1 cellular context compared by ENCODE assay signal in the genomic region with DNA sequence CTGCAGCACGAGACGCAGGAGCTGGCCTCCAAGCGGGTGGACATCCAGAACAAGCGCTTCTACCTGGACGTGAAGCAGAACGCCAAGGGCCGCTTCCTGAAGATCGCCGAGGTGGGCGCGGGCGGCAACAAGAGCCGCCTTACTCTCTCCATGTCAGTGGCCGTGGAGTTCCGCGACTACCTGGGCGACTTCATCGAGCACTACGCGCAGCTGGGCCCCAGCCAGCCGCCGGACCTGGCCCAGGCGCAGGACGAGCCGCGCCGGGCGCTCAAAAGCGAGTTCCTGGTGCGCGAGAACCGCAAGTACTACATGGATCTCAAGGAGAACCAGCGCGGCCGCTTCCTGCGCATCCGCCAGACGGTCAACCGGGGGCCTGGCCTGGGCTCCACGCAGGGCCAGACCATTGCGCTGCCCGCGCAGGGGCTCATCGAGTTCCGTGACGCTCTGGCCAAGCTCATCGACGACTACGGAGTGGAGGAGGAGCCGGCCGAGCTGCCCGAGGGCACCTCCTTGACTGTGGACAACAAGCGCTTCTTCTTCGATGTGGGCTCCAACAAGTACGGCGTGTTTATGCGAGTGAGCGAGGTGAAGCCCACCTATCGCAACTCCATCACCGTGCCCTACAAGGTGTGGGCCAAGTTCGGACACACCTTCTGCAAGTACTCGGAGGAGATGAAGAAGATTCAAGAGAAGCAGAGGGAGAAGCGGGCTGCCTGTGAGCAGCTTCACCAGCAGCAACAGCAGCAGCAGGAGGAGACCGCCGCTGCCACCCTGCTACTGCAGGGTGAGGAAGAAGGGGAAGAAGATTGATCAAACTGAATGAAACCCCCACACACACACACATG.
TF ChIP-seq lines count a peak whose summit lies in the region.

No MANE protein-coding gene starts in this region.

TF ChIP-seq in HEK293, 187 proteins besides CTCF, POLR2A, EP300 and RAD21 (continued from another document and continues in another):
- TF ChIP-seq ZNF394 (tag by site-specific recombination; IDR thresholded peaks at IDR 0.05; ENCODE audit: borderline replicate concordance) (peak; percentile 100), GLI2 (tag by site-specific recombination; IDR thresholded peaks at IDR 0.05; ENCODE audit: borderline replicate concordance, low read depth) (no peak), ZNF626 (tag by site-specific recombination; IDR thresholded peaks at IDR 0.05) (no peak), ZNF423 (tag by site-specific recombination; IDR thresholded peaks at IDR 0.05) (no peak), ZNF114 (tag by site-specific recombination; IDR thresholded peaks at IDR 0.05) (no peak), GLI4 (tag by site-specific recombination; IDR thresholded peaks at IDR 0.05) (no peak), RBAK (tag by site-specific recombination; IDR thresholded peaks at IDR 0.05) (no peak), ZNF19 (tag by site-specific recombination; IDR thresholded peaks at IDR 0.05; ENCODE audit: low read depth) (no peak), ZNF391 (tag by site-specific recombination; IDR thresholded peaks at IDR 0.05; ENCODE audit: borderline replicate concordance, low read depth) (no peak), ZNF157 (tag by site-specific recombination; IDR thresholded peaks at IDR 0.05) (no peak), GLIS1 (tag by site-specific recombination; IDR thresholded peaks at IDR 0.05) (0 out of 2 replicates have a peak, but pooled peaks have one; percentile 9), KLF9 (tag by site-specific recombination; IDR thresholded peaks at IDR 0.05; ENCODE audit: low read depth) (no peak; the same call in 1 of the 2 replicates), ZNF140 (tag by site-specific recombination; IDR thresholded peaks at IDR 0.05) (no peak), EGR2 (tag by site-specific recombination; IDR thresholded peaks at IDR 0.05; ENCODE audit: low read depth) (no peak), ZNF311 (tag by site-specific recombination; IDR thresholded peaks at IDR 0.05; ENCODE audit: borderline replicate concordance) (no peak), ZNF341 (tag by site-specific recombination; IDR thresholded peaks at IDR 0.05; ENCODE audit: low read depth) (peak; percentile 46), ZEB2 (tag by site-specific recombination; IDR thresholded peaks at IDR 0.05) (peak; percentile 89), ZNF174 (tag by site-specific recombination; IDR thresholded peaks at IDR 0.05) (no peak), ZNF776 (tag by site-specific recombination; IDR thresholded peaks at IDR 0.05; ENCODE audit: borderline replicate concordance) (no peak), ZFHX2 (tag by site-specific recombination; conservative IDR thresholded peaks at IDR 0.05) (no peak), ZNF138 (tag by site-specific recombination; IDR thresholded peaks at IDR 0.05; ENCODE audit: borderline replicate concordance) (no peak), ZNF521 (tag by site-specific recombination; IDR thresholded peaks at IDR 0.05) (no peak), ZFP41 (tag by site-specific recombination; IDR thresholded peaks at IDR 0.05; ENCODE audit: borderline replicate concordance) (no peak), ZSCAN30 (tag by site-specific recombination; IDR thresholded peaks at IDR 0.05) (peak; percentile 40; the same call in 1 of the 2 replicates), ZNF404 (tag by site-specific recombination; IDR thresholded peaks at IDR 0.05) (no peak), MZF1 (tag by site-specific recombination; IDR thresholded peaks at IDR 0.05; ENCODE audit: borderline replicate concordance) (no peak), ZNF2 (tag by site-specific recombination; IDR thresholded peaks at IDR 0.05) (peak; percentile 70), ZNF624 (tag by site-specific recombination; IDR thresholded peaks at IDR 0.05) (no peak), ZNF16 (tag by site-specific recombination; IDR thresholded peaks at IDR 0.05; ENCODE audit: low read depth) (no peak), ZNF707 (tag by site-specific recombination; IDR thresholded peaks at IDR 0.05) (no peak)
- TF ChIP-seq, protein P1, sequence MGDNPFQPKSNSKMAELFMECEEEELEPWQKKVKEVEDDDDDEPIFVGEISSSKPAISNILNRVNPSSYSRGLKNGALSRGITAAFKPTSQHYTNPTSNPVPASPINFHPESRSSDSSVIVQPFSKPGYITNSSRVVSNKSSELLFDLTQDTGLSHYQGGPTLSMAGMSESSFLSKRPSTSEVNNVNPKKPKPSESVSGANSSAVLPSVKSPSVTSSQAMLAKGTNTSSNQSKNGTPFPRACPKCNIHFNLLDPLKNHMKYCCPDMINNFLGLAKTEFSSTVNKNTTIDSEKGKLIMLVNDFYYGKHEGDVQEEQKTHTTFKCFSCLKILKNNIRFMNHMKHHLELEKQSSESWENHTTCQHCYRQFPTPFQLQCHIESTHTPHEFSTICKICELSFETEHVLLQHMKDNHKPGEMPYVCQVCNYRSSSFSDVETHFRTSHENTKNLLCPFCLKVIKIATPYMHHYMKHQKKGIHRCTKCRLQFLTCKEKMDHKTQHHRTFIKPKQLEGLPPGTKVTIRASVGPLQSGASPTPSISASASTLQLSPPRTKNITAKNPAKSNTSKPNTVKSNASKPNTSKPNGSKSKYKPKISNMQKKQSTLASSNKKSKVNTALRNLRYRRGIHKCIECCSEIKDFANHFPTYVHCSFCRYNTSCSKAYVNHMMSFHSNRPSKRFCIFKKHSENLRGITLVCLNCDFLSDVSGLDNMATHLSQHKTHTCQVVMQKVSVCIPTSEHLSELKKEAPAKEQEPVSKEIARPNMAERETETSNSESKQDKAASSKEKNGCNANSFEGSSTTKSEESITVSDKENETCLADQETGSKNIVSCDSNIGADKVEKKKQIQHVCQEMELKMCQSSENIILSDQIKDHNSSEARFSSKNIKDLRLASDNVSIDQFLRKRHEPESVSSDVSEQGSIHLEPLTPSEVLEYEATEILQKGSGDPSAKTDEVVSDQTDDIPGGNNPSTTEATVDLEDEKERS (tag by site-specific recombination; IDR thresholded peaks at IDR 0.05) = no peak
- TF ChIP-seq, protein P2, sequence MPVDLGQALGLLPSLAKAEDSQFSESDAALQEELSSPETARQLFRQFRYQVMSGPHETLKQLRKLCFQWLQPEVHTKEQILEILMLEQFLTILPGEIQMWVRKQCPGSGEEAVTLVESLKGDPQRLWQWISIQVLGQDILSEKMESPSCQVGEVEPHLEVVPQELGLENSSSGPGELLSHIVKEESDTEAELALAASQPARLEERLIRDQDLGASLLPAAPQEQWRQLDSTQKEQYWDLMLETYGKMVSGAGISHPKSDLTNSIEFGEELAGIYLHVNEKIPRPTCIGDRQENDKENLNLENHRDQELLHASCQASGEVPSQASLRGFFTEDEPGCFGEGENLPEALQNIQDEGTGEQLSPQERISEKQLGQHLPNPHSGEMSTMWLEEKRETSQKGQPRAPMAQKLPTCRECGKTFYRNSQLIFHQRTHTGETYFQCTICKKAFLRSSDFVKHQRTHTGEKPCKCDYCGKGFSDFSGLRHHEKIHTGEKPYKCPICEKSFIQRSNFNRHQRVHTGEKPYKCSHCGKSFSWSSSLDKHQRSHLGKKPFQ (tag by site-specific recombination; IDR thresholded peaks at IDR 0.05) = no peak
- TF ChIP-seq, protein P3, sequence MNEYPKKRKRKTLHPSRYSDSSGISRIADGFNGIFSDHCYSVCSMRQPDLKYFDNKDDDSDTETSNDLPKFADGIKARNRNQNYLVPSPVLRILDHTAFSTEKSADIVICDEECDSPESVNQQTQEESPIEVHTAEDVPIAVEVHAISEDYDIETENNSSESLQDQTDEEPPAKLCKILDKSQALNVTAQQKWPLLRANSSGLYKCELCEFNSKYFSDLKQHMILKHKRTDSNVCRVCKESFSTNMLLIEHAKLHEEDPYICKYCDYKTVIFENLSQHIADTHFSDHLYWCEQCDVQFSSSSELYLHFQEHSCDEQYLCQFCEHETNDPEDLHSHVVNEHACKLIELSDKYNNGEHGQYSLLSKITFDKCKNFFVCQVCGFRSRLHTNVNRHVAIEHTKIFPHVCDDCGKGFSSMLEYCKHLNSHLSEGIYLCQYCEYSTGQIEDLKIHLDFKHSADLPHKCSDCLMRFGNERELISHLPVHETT (tag by site-specific recombination; IDR thresholded peaks at IDR 0.05) = no peak
- TF ChIP-seq, protein P4, sequence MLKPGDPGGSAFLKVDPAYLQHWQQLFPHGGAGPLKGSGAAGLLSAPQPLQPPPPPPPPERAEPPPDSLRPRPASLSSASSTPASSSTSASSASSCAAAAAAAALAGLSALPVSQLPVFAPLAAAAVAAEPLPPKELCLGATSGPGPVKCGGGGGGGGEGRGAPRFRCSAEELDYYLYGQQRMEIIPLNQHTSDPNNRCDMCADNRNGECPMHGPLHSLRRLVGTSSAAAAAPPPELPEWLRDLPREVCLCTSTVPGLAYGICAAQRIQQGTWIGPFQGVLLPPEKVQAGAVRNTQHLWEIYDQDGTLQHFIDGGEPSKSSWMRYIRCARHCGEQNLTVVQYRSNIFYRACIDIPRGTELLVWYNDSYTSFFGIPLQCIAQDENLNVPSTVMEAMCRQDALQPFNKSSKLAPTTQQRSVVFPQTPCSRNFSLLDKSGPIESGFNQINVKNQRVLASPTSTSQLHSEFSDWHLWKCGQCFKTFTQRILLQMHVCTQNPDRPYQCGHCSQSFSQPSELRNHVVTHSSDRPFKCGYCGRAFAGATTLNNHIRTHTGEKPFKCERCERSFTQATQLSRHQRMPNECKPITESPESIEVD (tag by site-specific recombination; IDR thresholded peaks at IDR 0.05) = no peak
- TF ChIP-seq, protein P5, sequence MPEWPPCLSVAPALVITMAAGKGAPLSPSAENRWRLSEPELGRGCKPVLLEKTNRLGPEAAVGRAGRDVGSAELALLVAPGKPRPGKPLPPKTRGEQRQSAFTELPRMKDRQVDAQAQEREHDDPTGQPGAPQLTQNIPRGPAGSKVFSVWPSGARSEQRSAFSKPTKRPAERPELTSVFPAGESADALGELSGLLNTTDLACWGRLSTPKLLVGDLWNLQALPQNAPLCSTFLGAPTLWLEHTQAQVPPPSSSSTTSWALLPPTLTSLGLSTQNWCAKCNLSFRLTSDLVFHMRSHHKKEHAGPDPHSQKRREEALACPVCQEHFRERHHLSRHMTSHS (tag by site-specific recombination; IDR thresholded peaks at IDR 0.05) = no peak
- TF ChIP-seq, protein P6, sequence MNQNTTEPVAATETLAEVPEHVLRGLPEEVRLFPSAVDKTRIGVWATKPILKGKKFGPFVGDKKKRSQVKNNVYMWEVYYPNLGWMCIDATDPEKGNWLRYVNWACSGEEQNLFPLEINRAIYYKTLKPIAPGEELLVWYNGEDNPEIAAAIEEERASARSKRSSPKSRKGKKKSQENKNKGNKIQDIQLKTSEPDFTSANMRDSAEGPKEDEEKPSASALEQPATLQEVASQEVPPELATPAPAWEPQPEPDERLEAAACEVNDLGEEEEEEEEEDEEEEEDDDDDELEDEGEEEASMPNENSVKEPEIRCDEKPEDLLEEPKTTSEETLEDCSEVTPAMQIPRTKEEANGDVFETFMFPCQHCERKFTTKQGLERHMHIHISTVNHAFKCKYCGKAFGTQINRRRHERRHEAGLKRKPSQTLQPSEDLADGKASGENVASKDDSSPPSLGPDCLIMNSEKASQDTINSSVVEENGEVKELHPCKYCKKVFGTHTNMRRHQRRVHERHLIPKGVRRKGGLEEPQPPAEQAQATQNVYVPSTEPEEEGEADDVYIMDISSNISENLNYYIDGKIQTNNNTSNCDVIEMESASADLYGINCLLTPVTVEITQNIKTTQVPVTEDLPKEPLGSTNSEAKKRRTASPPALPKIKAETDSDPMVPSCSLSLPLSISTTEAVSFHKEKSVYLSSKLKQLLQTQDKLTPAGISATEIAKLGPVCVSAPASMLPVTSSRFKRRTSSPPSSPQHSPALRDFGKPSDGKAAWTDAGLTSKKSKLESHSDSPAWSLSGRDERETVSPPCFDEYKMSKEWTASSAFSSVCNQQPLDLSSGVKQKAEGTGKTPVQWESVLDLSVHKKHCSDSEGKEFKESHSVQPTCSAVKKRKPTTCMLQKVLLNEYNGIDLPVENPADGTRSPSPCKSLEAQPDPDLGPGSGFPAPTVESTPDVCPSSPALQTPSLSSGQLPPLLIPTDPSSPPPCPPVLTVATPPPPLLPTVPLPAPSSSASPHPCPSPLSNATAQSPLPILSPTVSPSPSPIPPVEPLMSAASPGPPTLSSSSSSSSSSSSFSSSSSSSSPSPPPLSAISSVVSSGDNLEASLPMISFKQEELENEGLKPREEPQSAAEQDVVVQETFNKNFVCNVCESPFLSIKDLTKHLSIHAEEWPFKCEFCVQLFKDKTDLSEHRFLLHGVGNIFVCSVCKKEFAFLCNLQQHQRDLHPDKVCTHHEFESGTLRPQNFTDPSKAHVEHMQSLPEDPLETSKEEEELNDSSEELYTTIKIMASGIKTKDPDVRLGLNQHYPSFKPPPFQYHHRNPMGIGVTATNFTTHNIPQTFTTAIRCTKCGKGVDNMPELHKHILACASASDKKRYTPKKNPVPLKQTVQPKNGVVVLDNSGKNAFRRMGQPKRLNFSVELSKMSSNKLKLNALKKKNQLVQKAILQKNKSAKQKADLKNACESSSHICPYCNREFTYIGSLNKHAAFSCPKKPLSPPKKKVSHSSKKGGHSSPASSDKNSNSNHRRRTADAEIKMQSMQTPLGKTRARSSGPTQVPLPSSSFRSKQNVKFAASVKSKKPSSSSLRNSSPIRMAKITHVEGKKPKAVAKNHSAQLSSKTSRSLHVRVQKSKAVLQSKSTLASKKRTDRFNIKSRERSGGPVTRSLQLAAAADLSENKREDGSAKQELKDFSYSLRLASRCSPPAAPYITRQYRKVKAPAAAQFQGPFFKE (tag by site-specific recombination; IDR thresholded peaks at IDR 0.05; ENCODE audit: borderline replicate concordance) = no peak
- TF ChIP-seq, protein P7, sequence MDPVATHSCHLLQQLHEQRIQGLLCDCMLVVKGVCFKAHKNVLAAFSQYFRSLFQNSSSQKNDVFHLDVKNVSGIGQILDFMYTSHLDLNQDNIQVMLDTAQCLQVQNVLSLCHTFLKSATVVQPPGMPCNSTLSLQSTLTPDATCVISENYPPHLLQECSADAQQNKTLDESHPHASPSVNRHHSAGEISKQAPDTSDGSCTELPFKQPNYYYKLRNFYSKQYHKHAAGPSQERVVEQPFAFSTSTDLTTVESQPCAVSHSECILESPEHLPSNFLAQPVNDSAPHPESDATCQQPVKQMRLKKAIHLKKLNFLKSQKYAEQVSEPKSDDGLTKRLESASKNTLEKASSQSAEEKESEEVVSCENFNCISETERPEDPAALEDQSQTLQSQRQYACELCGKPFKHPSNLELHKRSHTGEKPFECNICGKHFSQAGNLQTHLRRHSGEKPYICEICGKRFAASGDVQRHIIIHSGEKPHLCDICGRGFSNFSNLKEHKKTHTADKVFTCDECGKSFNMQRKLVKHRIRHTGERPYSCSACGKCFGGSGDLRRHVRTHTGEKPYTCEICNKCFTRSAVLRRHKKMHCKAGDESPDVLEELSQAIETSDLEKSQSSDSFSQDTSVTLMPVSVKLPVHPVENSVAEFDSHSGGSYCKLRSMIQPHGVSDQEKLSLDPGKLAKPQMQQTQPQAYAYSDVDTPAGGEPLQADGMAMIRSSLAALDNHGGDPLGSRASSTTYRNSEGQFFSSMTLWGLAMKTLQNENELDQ (tag by site-specific recombination; IDR thresholded peaks at IDR 0.05; ENCODE audit: low read depth) = no peak
